ENCODE assay signal across 2 cellular contexts in genomic region chr6:42783177-42783875, GRCh38.
A peak's percentile ranks its signal among the peaks of the same experiment; 100 is the strongest.
TF ChIP-seq lines count a peak whose summit lies in the region.

No MANE protein-coding gene starts in this region.

TF ChIP-seq in GM23338, 12 proteins besides CTCF, POLR2A, EP300 and RAD21 (continued from another document):
- TF ChIP-seq ZNF462 (CRISPR knock-in tag; IDR thresholded peaks at IDR 0.05) = no peak
- no peak for TF ChIP-seq ETS1 (IDR thresholded peaks at IDR 0.05)
- TF ChIP-seq JUNB (IDR thresholded peaks at IDR 0.05; ENCODE audit: unreplicated experiment) = no peak
- no peak for TF ChIP-seq EZH2phosphoT487 (IDR thresholded peaks at IDR 0.05; ENCODE audit: unreplicated experiment)
- TF ChIP-seq REST (IDR thresholded peaks at IDR 0.05; ENCODE audit: unreplicated experiment) = peak; percentile 7
- TF ChIP-seq ZNF331 (CRISPR knock-in tag; IDR thresholded peaks at IDR 0.05; ENCODE audit: low read depth) = no peak

TF ChIP-seq in WTC11, 78 proteins besides CTCF, POLR2A, EP300 and RAD21 (continued from another document):
- TF ChIP-seq ZNF532 (CRISPR knock-in tag; IDR thresholded peaks at IDR 0.05; ENCODE audit: borderline replicate concordance) (0 out of 2 replicates have a peak, but pooled peaks have one; percentile 42), RELA (CRISPR knock-in tag; IDR thresholded peaks at IDR 0.05; ENCODE audit: borderline replicate concordance) (no peak), MYBL2 (CRISPR knock-in tag; IDR thresholded peaks at IDR 0.05) (0 out of 2 replicates have a peak, but pooled peaks have one; percentile 32), NR2C2 (CRISPR knock-in tag; IDR thresholded peaks at IDR 0.05) (no peak), CDX4 (CRISPR knock-in tag; IDR thresholded peaks at IDR 0.05; ENCODE audit: borderline replicate concordance) (no peak), USF1 (CRISPR knock-in tag; IDR thresholded peaks at IDR 0.05) (peak; percentile 49; the same call in 1 of the 2 replicates), ZNF232 (CRISPR knock-in tag; IDR thresholded peaks at IDR 0.05) (0 out of 2 replicates have a peak, but pooled peaks have one; percentile 42), ZNF416 (CRISPR knock-in tag; IDR thresholded peaks at IDR 0.05) (no peak), CREM (CRISPR knock-in tag; IDR thresholded peaks at IDR 0.05) (peak; percentile 58; the same call in 1 of the 2 replicates), FOXP1 (CRISPR knock-in tag; IDR thresholded peaks at IDR 0.05; ENCODE audit: borderline replicate concordance) (peak; percentile 93), TP53 (CRISPR knock-in tag; IDR thresholded peaks at IDR 0.05) (no peak), SOX15 (CRISPR knock-in tag; IDR thresholded peaks at IDR 0.05) (no peak), ZNF396 (CRISPR knock-in tag; IDR thresholded peaks at IDR 0.05; ENCODE audit: borderline replicate concordance) (no peak), EMX1 (CRISPR knock-in tag; IDR thresholded peaks at IDR 0.05) (no peak), SMAD4 (CRISPR knock-in tag; IDR thresholded peaks at IDR 0.05) (peak; percentile 58; the same call in 1 of the 2 replicates), TEAD1 (CRISPR knock-in tag; IDR thresholded peaks at IDR 0.05) (peak; percentile 41), PRRX2 (CRISPR knock-in tag; IDR thresholded peaks at IDR 0.05) (peak; percentile 27; the same call in 1 of the 2 replicates), IRF2 (CRISPR knock-in tag; IDR thresholded peaks at IDR 0.05; ENCODE audit: borderline replicate concordance, low read depth) (no peak), NR3C1 (CRISPR knock-in tag; conservative IDR thresholded peaks at IDR 0.05; ENCODE audit: low read depth) (no peak), ATF1 (CRISPR knock-in tag; IDR thresholded peaks at IDR 0.05) (no peak), E2F5 (CRISPR knock-in tag; IDR thresholded peaks at IDR 0.05) (peak; percentile 79; the same call in 1 of the 2 replicates), ZNF317 (CRISPR knock-in tag; IDR thresholded peaks at IDR 0.05; ENCODE audit: borderline replicate concordance, low read depth) (peak; percentile 40; the same call in 1 of the 2 replicates), HMGA2 (CRISPR knock-in tag; IDR thresholded peaks at IDR 0.05) (no peak), MAX (CRISPR knock-in tag; IDR thresholded peaks at IDR 0.05) (peak; percentile 61), ARID4B (CRISPR knock-in tag; IDR thresholded peaks at IDR 0.05; ENCODE audit: borderline replicate concordance) (no peak; the same call in 1 of the 2 replicates), JUN (CRISPR knock-in tag; IDR thresholded peaks at IDR 0.05) (peak; percentile 43; the same call in 1 of the 2 replicates), SP1 (CRISPR knock-in tag; conservative IDR thresholded peaks at IDR 0.05) (0 out of 2 replicates have a peak, but pooled peaks have one; percentile 8), SMAD3 (CRISPR knock-in tag; IDR thresholded peaks at IDR 0.05; ENCODE audit: borderline replicate concordance) (no peak), ZNF219 (CRISPR knock-in tag; IDR thresholded peaks at IDR 0.05; ENCODE audit: borderline replicate concordance) (no peak), KAT7 (CRISPR knock-in tag; IDR thresholded peaks at IDR 0.05; ENCODE audit: borderline replicate concordance) (peak; percentile 53; the same call in 1 of the 2 replicates), FOXK1 (CRISPR knock-in tag; IDR thresholded peaks at IDR 0.05) (peak; percentile 26; the same call in 1 of the 2 replicates), ZNF138 (CRISPR knock-in tag; conservative IDR thresholded peaks at IDR 0.05) (no peak), ZSCAN18 (CRISPR knock-in tag; IDR thresholded peaks at IDR 0.05) (no peak), ZNF263 (CRISPR knock-in tag; IDR thresholded peaks at IDR 0.05; ENCODE audit: low read depth) (peak; percentile 28; the same call in 1 of the 2 replicates)
